ENCODE assay signal across 9 cellular contexts in genomic region chr3:176769547-176770190, GRCh38.
"Had no signal": no experiment of that assay in that cellular context is flagged by ENCODE, and none has a peak within 500 bp of the region (broad histone marks: within the 10 kb centered on the region; RNA-seq: fewer than 3 reads in every experiment).

No MANE protein-coding gene starts in this region.

- FAIRE-seq: H1, H54, HepG2 had no signal

- H3K4me3 ChIP-seq: GM23338 had no signal

- H3K27ac ChIP-seq: HL-60 had no signal

- DNase-seq: H9, HCEC 1CT, HFFc6, KG1 had no signal
